Comparison of ENCODE assay signal across 24 cellular contexts in genomic region chr17:75595919-75596310, GRCh38. TPM values are rescaled to one million over a fixed set of nuclear protein-coding genes. Genes with fewer than 3 reads are reported as not detected.
DNase-seq lines count a peak whose midpoint lies in the region; ATAC-seq, FAIRE-seq and TF ChIP-seq lines count a peak whose summit lies in the region.
"Had no signal": no experiment of that assay in that cellular context is flagged by ENCODE, and none has a peak within 500 bp of the region (broad histone marks: within the 10 kb centered on the region; RNA-seq: fewer than 3 reads in every experiment).

No MANE protein-coding gene starts in this region.

- H2AK5ac ChIP-seq in H1 (ENCODE audit: low read depth, low read length): no peak overlapping the region

- TF ChIP-seq EP300 in H1 (IDR thresholded peaks at IDR 0.05; ENCODE audit: borderline replicate concordance in 1 of 2, low read depth in 2 of 2, low read length in 2 of 2): no peak

- no peak overlapping the region for H3K14ac ChIP-seq in H1 (ENCODE audit: insufficient read length)

- H3K18ac ChIP-seq in H1 (ENCODE audit: extremely low read depth, low read length): peak overlapping the region; percentile 13; the same call in 1 of the 2 replicates

- POLR2A ChIA-PET in H1 (lab: Charles Lee; ENCODE audit: partially characterized antibody): interaction anchor here (1.0 kb wide), 1 partner anchor 11 kb away, joined by 4 read pairs; no protein-coding TSS in a partner anchor

- H3K27me3 ChIP-seq in H7 (ENCODE audit: control insufficient read depth, insufficient read depth, low read length) (no peaks in the 10 kb centered on the region; the same call in 1 of the 2 replicates), H1 (replicated peaks in 1 of 4; ENCODE audit: control insufficient read depth in 3 of 4, extremely low read depth in 1 of 4, insufficient read depth in 3 of 4, low read length in 3 of 4) (no peaks in the 10 kb centered on the region)
- H3K27me3 ChIP-seq: BE2C; BLaER1 treated with 17β-estradiol and CSF1 and Interleukin-3, amounts not matched to agents 10 nM and 100 nM had no signal

- TF ChIP-seq RAD21 in H1 (IDR thresholded peaks at IDR 0.05 in 1 of 2, conservative IDR thresholded peaks at IDR 0.05 in 1 of 2; ENCODE audit: low read depth in 2 of 2, low read length in 2 of 2): no peak

- H3K4me3 ChIP-seq in H7 (ENCODE audit: insufficient read depth, low read depth, low read length) (no peak overlapping the region), H1 (ENCODE audit: extremely low read depth in 1 of 4, insufficient read depth in 2 of 4, low read depth in 3 of 4, low read length in 4 of 4) (no peak overlapping the region)
- H3K4me3 ChIP-seq: BLaER1 treated with 17β-estradiol and CSF1 and Interleukin-3, amounts not matched to agents 10 nM and 100 nM; GM12878; GM23338; HAP-1 had no signal

- H2BK20ac ChIP-seq in H1 (ENCODE audit: low read length): no peak overlapping the region

- H2BK15ac ChIP-seq in H1 (ENCODE audit: low read length): no peak overlapping the region

- no peak for TF ChIP-seq POLR2A in H1 (IDR thresholded peaks at IDR 0.05; ENCODE audit: control extremely low read depth in 1 of 2, low read depth in 2 of 2, low read length in 2 of 2)

- no peak overlapping the region for H4K8ac ChIP-seq in H1 (ENCODE audit: extremely low read depth, insufficient read depth, low read length)

- DNase-seq in Right ventricle myocardium superior (peak; percentile 24), left cardiac atrium (no peak), H7 (peak; percentile 29), H1 (ENCODE audit: low read depth in 1 of 2, low spot score in 2 of 2) (no peak)
- DNase-seq in effector CD8-positive, alpha-beta T cell (lab: John Stamatoyannopoulos, UW): no peak
- DNase-seq: ACHN; AML-193; BE2C; CD4-positive, alpha-beta T cell; CD8-positive, alpha-beta memory T cell; DMS 273 treated with DMSO at 0.1 percent for 48 hours; DMS79; EL; GDM1; HFFc6 had no signal

- no peak overlapping the region for H2AFZ ChIP-seq in H1 (ENCODE audit: low read length)
- H2AFZ ChIP-seq: GM23338 had no signal

- no peaks in the 10 kb centered on the region for H3K79me2 ChIP-seq in H1 (ENCODE audit: control insufficient read depth in 1 of 2, insufficient read depth in 2 of 2, low read length in 2 of 2)

- no peaks in the 10 kb centered on the region for H3K36me3 ChIP-seq in H7 (replicated peaks; ENCODE audit: control insufficient read depth, insufficient read depth, low read length)
- no peaks in the 10 kb centered on the region for H3K36me3 ChIP-seq in H1 (ENCODE audit: control insufficient read depth in 2 of 4, insufficient read depth in 4 of 4, low read length in 3 of 4)
- H3K36me3 ChIP-seq: BE2C, HAP-1 had no signal

- H4K5ac ChIP-seq in H1 (ENCODE audit: insufficient read length, low read depth, low read length): no peak overlapping the region

- no peak overlapping the region for H2BK120ac ChIP-seq in H1 (replicated peaks; ENCODE audit: low read depth, low read length)

- CTCF ChIA-PET in H1 (lab: Charles Lee; ENCODE audit: partially characterized antibody): interaction anchor here (1.0 to 59.2 kb wide), 5 partner anchors 17 to 404 kb away, joined by 3 to 2200 read pairs (median 65); partner anchors contain the start of genes CDK3, RECQL5, SAP30BP and SMIM5

- no peak for TF ChIP-seq CTCF in H1 (IDR thresholded peaks at IDR 0.05; ENCODE audit: control extremely low read depth in 1 of 3, insufficient read depth in 1 of 3, low read depth in 1 of 3, low read length in 3 of 3)

- no peak overlapping the region for H3K9ac ChIP-seq in H1 (replicated peaks in 1 of 4; ENCODE audit: extremely low read depth in 1 of 4, low read depth in 3 of 4, low read length in 3 of 4)

- no peaks in the 10 kb centered on the region for H3K9me3 ChIP-seq in H1 (ENCODE audit: insufficient read depth in 2 of 2, low read depth in 1 of 2, low read length in 1 of 2)
- H3K9me3 ChIP-seq: BE2C; BLaER1 treated with 17β-estradiol and CSF1 and Interleukin-3, amounts not matched to agents 10 nM and 100 nM; HAP-1 had no signal

- H3K4me1 ChIP-seq in H1 (replicated peaks in 1 of 4; ENCODE audit: control insufficient read depth in 3 of 4, insufficient read depth in 4 of 4, low read length in 3 of 4): no peaks in the 10 kb centered on the region
- H3K4me1 ChIP-seq: BE2C, HAP-1 had no signal

- H3K23me2 ChIP-seq in H1 (ENCODE audit: low read depth, low read length): no peaks in the 10 kb centered on the region

- no peaks in the 10 kb centered on the region for H3K79me1 ChIP-seq in H1 (ENCODE audit: low read depth, low read length)

- no peak for ATAC-seq in Right ventricle myocardium superior (ENCODE audit: poor library complexity)
- ATAC-seq in left cardiac atrium: no peak
- ATAC-seq in GM19397 (IDR thresholded peaks at IDR 0.05; ENCODE audit: unreplicated experiment): no peak
- ATAC-seq: GM12878 had no signal

- no peak for FAIRE-seq in H1 (lab: Jason Lieb, UNC)
- FAIRE-seq: A204.1, D721Med, GM12878, GM19239 had no signal

- no peak overlapping the region for H3K4ac ChIP-seq in H1 (replicated peaks; ENCODE audit: insufficient read length, low read depth, low read length)

- no peak overlapping the region for H3K56ac ChIP-seq in H1 (replicated peaks; ENCODE audit: insufficient read length, low read depth, low read length)

- H2BK5ac ChIP-seq in H1 (ENCODE audit: low read depth, low read length): no peak overlapping the region

- no peak overlapping the region for H3K4me2 ChIP-seq in H1 (ENCODE audit: insufficient read depth in 1 of 2, low read depth in 2 of 2, low read length in 2 of 2)
- H3K4me2 ChIP-seq: BLaER1 treated with 17β-estradiol and CSF1 and Interleukin-3, amounts not matched to agents 10 nM and 100 nM; GM23338 had no signal

- no peak overlapping the region for H4K91ac ChIP-seq in H1 (replicated peaks; ENCODE audit: insufficient read length, low read length)

- no peak overlapping the region for H3K23ac ChIP-seq in H1 (ENCODE audit: insufficient read length)

- WGBS in H1 (ENCODE audit: extremely low coverage in 1 of 2, insufficient coverage in 1 of 2, insufficient read length in 1 of 2, insufficient replicate concordance in 2 of 2, low coverage in 1 of 2, low lambda C conversion rate in 2 of 2, missing lambda C conversion rate in 1 of 2), 2 experiments: 84% methylated on average over 6 of the region's 6 CpGs; no CpG with 5 or more reads in 1 of the 2 experiments

- intact Hi-C loops in Right ventricle myocardium superior (cut with DNase I) (no loop called here), left cardiac atrium (cut with DNase I) (no loop called here)

- H3K27ac ChIP-seq in H1 (ENCODE audit: low read depth, low read length): no peak overlapping the region
- H3K27ac ChIP-seq: 22Rv1 had no signal

- peaks cover 0 to 2% of the 10 kb centered on the region in 2 experiments for H4K20me1 ChIP-seq in H1 (replicated peaks in 1 of 2; ENCODE audit: control insufficient read depth in 1 of 2, insufficient read depth in 2 of 2, low read length in 2 of 2)

- H2BK12ac ChIP-seq in H1 (ENCODE audit: low read depth, low read length): no peak overlapping the region

TF ChIP-seq in H1, 55 proteins besides CTCF, POLR2A, EP300 and RAD21 (continues in another document):
- TF ChIP-seq SP2 (IDR thresholded peaks at IDR 0.05; ENCODE audit: low read length) (no peak), SAP30 (IDR thresholded peaks at IDR 0.05; ENCODE audit: insufficient read depth, insufficient replicate concordance, low read length) (no peak), RXRA (IDR thresholded peaks at IDR 0.05; ENCODE audit: insufficient read depth, low read depth, low read length) (no peak), JUND (IDR thresholded peaks at IDR 0.05; ENCODE audit: low read length) (no peak), RFX5 (IDR thresholded peaks at IDR 0.05; ENCODE audit: borderline replicate concordance, low read depth, low read length) (no peak), ZNF274 (IDR thresholded peaks at IDR 0.05; ENCODE audit: borderline replicate concordance, extremely low read depth, low read length) (no peak), PHF8 (conservative IDR thresholded peaks at IDR 0.05; ENCODE audit: low read depth, low read length) (no peak), MAX (IDR thresholded peaks at IDR 0.05) (no peak), CTBP2 (IDR thresholded peaks at IDR 0.05; ENCODE audit: borderline replicate concordance, insufficient read depth, insufficient read length, low read length) (no peak), NANOG (IDR thresholded peaks at IDR 0.05; ENCODE audit: insufficient read depth, low read depth, low read length, poor library complexity, severe bottlenecking) (no peak), TEAD4 (IDR thresholded peaks at IDR 0.05; ENCODE audit: low read depth, low read length) (no peak)

RNA-seq across cellular contexts. Expression of gene MYO15B, which starts 8.3 kb away (rescaled TPM):
- total RNA-seq in Right ventricle myocardium superior (37.1 TPM), left cardiac atrium (10 to 100 TPM; 61.5 to 88.4 TPM)
- 9.9 and 14.6 TPM in 2 replicates for total RNA-seq in H7 (2014; rRNA removed; shearing (Covaris generic))
- 11.2 and 13.8 TPM in 2 replicates for total RNA-seq in H1 (2021; fragmentation: NEBNext Ultra II Directional; extraction: Animal tissue kit (Norgen Biotek cat#: 25700))
- polyA plus RNA-seq in H1 (2011; rRNA removed): 7.1 and 15.1 TPM in 2 replicates
- polyA plus RNA-seq in H1 (2011; cell fraction: cytosol; rRNA removed): 12.4 TPM
- 107 TPM for polyA plus RNA-seq in H1 (2011; cell fraction: nucleus; rRNA removed)
- 9.4 to 17.6 TPM (median 14.5 TPM) in 4 replicates for polyA plus RNA-seq in H1 (2012, experiment 1 of 2)
- polyA plus RNA-seq in H1 (2012, experiment 2 of 2): 5.4 TPM
- polyA plus RNA-seq in H1 (2013, experiment 1 of 2): 5.8 TPM
- polyA plus RNA-seq in H1 (2013, experiment 2 of 2): 4.9 TPM
- 4.1 and 7.9 TPM in 2 replicates for polyA minus RNA-seq in H1 (2011; rRNA and poly(A)+ RNA removed)
- 12.5 TPM for polyA minus RNA-seq in H1 (2011; cell fraction: cytosol; rRNA and poly(A)+ RNA removed)
- 40.4 TPM for polyA minus RNA-seq in H1 (2011; cell fraction: nucleus; rRNA and poly(A)+ RNA removed)

RNA-seq across cellular contexts. Expression of gene SMIM5, which starts 37.3 kb away (rescaled TPM):
- total RNA-seq in Right ventricle myocardium superior (12.5 TPM), left cardiac atrium (10 to 100 TPM in 1 of 2 donors, 1 to 10 TPM in 1; 8.6 to 11.4 TPM)
- 0.11 TPM in 1 of 2 replicates, not detected in the other for total RNA-seq in H7 (2014; rRNA removed; shearing (Covaris generic))
- total RNA-seq in H1 (2021; fragmentation: NEBNext Ultra II Directional; extraction: Animal tissue kit (Norgen Biotek cat#: 25700)): not detected in 2 replicates
- polyA plus RNA-seq in H1 (2011; rRNA removed): not detected in 2 replicates
- polyA plus RNA-seq in H1 (2011; cell fraction: cytosol; rRNA removed): not detected
- 0.14 TPM for polyA plus RNA-seq in H1 (2011; cell fraction: nucleus; rRNA removed)
- 0.07 to 0.79 TPM (median 0.30 TPM) in 4 replicates for polyA plus RNA-seq in H1 (2012, experiment 1 of 2)
- 0.08 TPM for polyA plus RNA-seq in H1 (2012, experiment 2 of 2)
- polyA plus RNA-seq in H1 (2013, experiment 1 of 2): not detected
- polyA plus RNA-seq in H1 (2013, experiment 2 of 2): not detected
- polyA minus RNA-seq in H1 (2011; rRNA and poly(A)+ RNA removed): not detected in 2 replicates
- polyA minus RNA-seq in H1 (2011; cell fraction: cytosol; rRNA and poly(A)+ RNA removed): not detected
- not detected for polyA minus RNA-seq in H1 (2011; cell fraction: nucleus; rRNA and poly(A)+ RNA removed)
- total RNA-seq: GM12878, GM23338 had no signal

Comparison
In these comparisons a context has a peak if more than half of its experiments do, and no peak if none do; other contexts are left out.
1. DNase-seq: peak in Right ventricle myocardium superior (single experiment) and H7 (single experiment); none in left cardiac atrium (single experiment), H1 (0 of 2) and effector CD8-positive, alpha-beta T cell (single experiment).